Comparison of ENCODE assay signal across 15 cellular contexts in the genomic region with DNA sequence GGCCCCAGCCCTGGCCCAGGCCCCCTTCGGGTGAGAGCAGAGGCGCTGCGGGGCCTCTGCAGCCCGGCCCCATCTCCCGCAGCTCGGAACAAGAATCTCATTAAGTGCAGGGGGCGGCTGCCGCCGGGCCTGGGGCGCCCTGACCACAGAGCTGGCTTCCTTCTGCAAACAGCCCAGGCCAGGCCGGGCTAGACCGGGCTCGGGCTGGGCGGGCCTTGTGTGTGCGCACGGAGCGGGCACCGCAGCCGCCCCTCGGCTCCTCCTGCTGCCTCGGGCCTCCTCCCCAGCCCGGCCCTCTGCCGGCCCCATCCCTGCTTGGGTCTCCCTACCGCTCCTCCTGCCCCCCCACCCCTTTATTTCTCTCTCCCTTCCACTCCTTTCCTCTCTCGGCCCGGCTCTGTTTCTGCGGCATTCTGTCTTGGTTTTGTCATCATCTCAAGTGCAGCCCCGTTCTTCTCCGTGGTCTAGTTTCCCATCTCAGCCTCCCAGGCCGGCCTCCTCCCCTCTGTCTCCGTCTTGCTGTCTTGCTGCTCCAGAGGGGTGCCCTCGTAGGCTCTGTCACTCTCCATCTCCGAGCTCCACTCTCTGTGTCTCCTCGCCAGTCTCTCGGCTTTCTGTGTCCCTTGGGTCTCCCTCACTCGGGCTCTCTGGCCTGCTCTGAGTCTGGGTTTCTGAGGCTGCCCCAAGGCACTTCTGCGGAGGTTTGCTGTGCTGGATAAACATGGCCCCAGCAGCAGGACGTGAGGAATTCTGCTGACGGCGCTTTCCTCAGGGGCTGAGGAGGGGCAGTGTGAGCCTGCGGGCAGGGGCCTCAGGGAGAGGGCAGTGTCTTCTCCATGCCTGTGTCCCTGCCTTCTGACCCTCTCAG.
DNase-seq lines count a peak whose midpoint lies in the region; TF ChIP-seq lines count a peak whose summit lies in the region.
"Had no signal": no experiment of that assay in that cellular context is flagged by ENCODE, and none has a peak within 500 bp of the region (broad histone marks: within the 10 kb centered on the region; RNA-seq: fewer than 3 reads in every experiment).

No MANE protein-coding gene starts in this region.

- no peaks in the 10 kb centered on the region for H3K27me3 ChIP-seq in endodermal cell (ENCODE audit: control insufficient read depth, insufficient read depth, low read length, poor library complexity, severe bottlenecking)
- H3K27me3 ChIP-seq in tibial nerve = peaks cover 0 to 30% of the 10 kb centered on the region in 2 donors
- H3K27me3 ChIP-seq: MG63 had no signal

- no peak overlapping the region for H3K4me3 ChIP-seq in endodermal cell (ENCODE audit: low read length)
- peak overlapping the region in 2 of 4 donors; percentile 3 to 21 for H3K4me3 ChIP-seq in tibial nerve
- H3K4me3 ChIP-seq: MG63 had no signal

- H3K4me1 ChIP-seq in endodermal cell (ENCODE audit: control insufficient read depth, insufficient read depth, low read length) = no peaks in the 10 kb centered on the region
- H3K4me1 ChIP-seq in tibial nerve = peaks cover 0 to 13% (median 2%) of the 10 kb centered on the region in 4 donors

- TF ChIP-seq CTCF in endodermal cell (conservative IDR thresholded peaks at IDR 0.05) (no peak), mesothelial cell of epicardium (IDR thresholded peaks at IDR 0.05; ENCODE audit: unreplicated experiment) (no peak), tibial nerve (IDR thresholded peaks at IDR 0.05) (no peak)

- H3K27ac ChIP-seq in endodermal cell (ENCODE audit: low read depth, low read length) (peak overlapping the region; percentile 83), tibial nerve (peak overlapping the region; percentile 45 to 84 (median 66))

- no peak for TF ChIP-seq POLR2A in tibial nerve (IDR thresholded peaks at IDR 0.05)

- H3K4me1 Mint-ChIP-seq in endodermal cell (peaks cover 22% of the 10 kb centered on the region), mesothelial cell of epicardium (peaks cover 16% of the 10 kb centered on the region)

- H3K9ac ChIP-seq in endodermal cell (ENCODE audit: extremely low read depth, low read length, poor library complexity, severe bottlenecking) = no peak overlapping the region

- WGBS in endodermal cell (ENCODE audit: insufficient coverage in 1 of 2, insufficient read length in 1 of 2), 2 experiments = 17 to 39% methylated on average over 3 to 41 of the region's 41 CpGs
- 10 to 51% methylated on average over 24 to 41 of the region's 41 CpGs for WGBS in tibial nerve, 2 donors

- TF ChIP-seq EP300 in tibial nerve (IDR thresholded peaks at IDR 0.05) = no peak

- H3K9me3 Mint-ChIP-seq in endodermal cell (peaks cover 52% of the 10 kb centered on the region), mesothelial cell of epicardium (no peaks in the 10 kb centered on the region)
- H3K9me3 Mint-ChIP-seq: activated naive CD8-positive, alpha-beta T cell treated with anti-CD3 and anti-CD28 coated beads, Interleukin-2, amount 10 ng/mL, durations not matched to agents 7 days and 5 days; CD4-positive, alpha-beta T cell; T-helper 2 cell treated with Interferon-gamma antibody and Interleukin-4, amounts not matched to agents 5 μg/mL and 100 μg/mL, for 36 hours had no signal

- H3K36me3 Mint-ChIP-seq in endodermal cell (ENCODE audit: low read depth) = no peaks in the 10 kb centered on the region
- H3K36me3 Mint-ChIP-seq in mesothelial cell of epicardium = no peaks in the 10 kb centered on the region
- H3K36me3 Mint-ChIP-seq: activated naive CD8-positive, alpha-beta T cell treated with anti-CD3 and anti-CD28 coated beads, Interleukin-2, amount 10 ng/mL, durations not matched to agents 7 days and 5 days had no signal

- H3K27ac Mint-ChIP-seq in endodermal cell (peak overlapping the region; percentile 61), mesothelial cell of epicardium (peak overlapping the region; percentile 94)
- H3K27ac Mint-ChIP-seq: activated naive CD8-positive, alpha-beta T cell treated with anti-CD3 and anti-CD28 coated beads, Interleukin-2, amount 10 ng/mL, durations not matched to agents 7 days and 5 days; CD4-positive, alpha-beta T cell; T-helper 2 cell treated with Interferon-gamma antibody and Interleukin-4, amounts not matched to agents 5 μg/mL and 100 μg/mL, for 36 hours had no signal

- H3K9me3 ChIP-seq in endodermal cell (ENCODE audit: control insufficient read depth, low read length) (no peaks in the 10 kb centered on the region), tibial nerve (no peaks in the 10 kb centered on the region)
- H3K9me3 ChIP-seq: MG63 had no signal

- DNase-seq in NCI-H2227 treated with DMSO at 0.1 percent for 48 hours (lab: John Stamatoyannopoulos, UW) (peak; percentile 62), endodermal cell (peak; percentile 81), mesothelial cell of epicardium (ENCODE audit: low spot score in 2 of 2, unreplicated experiment in 2 of 2) (peak in 1 of 2 experiments; percentile 48), tibial nerve (ENCODE audit: low spot score in 2 of 2) (no peak), DMS53 (lab: John Stamatoyannopoulos, UW) (no peak), epidermal melanocyte (ENCODE audit: insufficient read length, low spot score) (no peak), germinal center (ENCODE audit: low spot score) (no peak)
- DNase-seq: activated naive CD8-positive, alpha-beta T cell treated with anti-CD3 and anti-CD28 coated beads, Interleukin-2, amount 10 ng/mL, durations not matched to agents 7 days and 5 days; activated T-cell treated with anti-CD3 and anti-CD28 coated beads for 4 hours; CD4-positive, alpha-beta T cell; EL; MG63; NCI-H2081; nucleus accumbens had no signal

- H3K27me3 Mint-ChIP-seq in endodermal cell (ENCODE audit: insufficient read depth) (no peaks in the 10 kb centered on the region), mesothelial cell of epicardium (ENCODE audit: low read depth) (no peaks in the 10 kb centered on the region)

- H3K36me3 ChIP-seq in endodermal cell (ENCODE audit: control insufficient read depth, insufficient read depth, low read length) (no peaks in the 10 kb centered on the region), tibial nerve (no peaks in the 10 kb centered on the region)
- H3K36me3 ChIP-seq: MG63 had no signal

- peak overlapping the region; percentile 40 for H3K4me3 Mint-ChIP-seq in endodermal cell
- peak overlapping the region; percentile 52 for H3K4me3 Mint-ChIP-seq in mesothelial cell of epicardium
- H3K4me3 Mint-ChIP-seq: activated naive CD8-positive, alpha-beta T cell treated with anti-CD3 and anti-CD28 coated beads, Interleukin-2, amount 10 ng/mL, durations not matched to agents 7 days and 5 days; CD4-positive, alpha-beta T cell; T-helper 2 cell treated with Interferon-gamma antibody and Interleukin-4, amounts not matched to agents 5 μg/mL and 100 μg/mL, for 36 hours had no signal

Comparison
In these comparisons a context has a peak if more than half of its experiments do, and no peak if none do; other contexts are left out.
1. DNase-seq: peak in NCI-H2227 treated with DMSO at 0.1 percent for 48 hours (single experiment) and endodermal cell (single experiment); none in tibial nerve (0 of 2), DMS53 (single experiment), epidermal melanocyte (single experiment) and germinal center (single experiment).